Comparison of ENCODE assay signal across 28 cellular contexts in genomic region chr18:70188113-70188512, GRCh38. TPM values are rescaled to one million over a fixed set of nuclear protein-coding genes. Genes with fewer than 3 reads are reported as not detected.
DNase-seq lines count a peak whose midpoint lies in the region; ATAC-seq and TF ChIP-seq lines count a peak whose summit lies in the region.
"Had no signal": no experiment of that assay in that cellular context is flagged by ENCODE, and none has a peak within 500 bp of the region (broad histone marks: within the 10 kb centered on the region; RNA-seq: fewer than 3 reads in every experiment).

No MANE protein-coding gene starts in this region.

- POLR2A ChIA-PET in MCF 10A (lab: Yijun Ruan, JAX), result interaction anchor here (1.2 kb wide), 1 partner anchor 38 kb away, joined by 3 read pairs; no protein-coding TSS in a partner anchor

- no peaks in the 10 kb centered on the region for H3K27me3 Mint-ChIP-seq in MCF 10A (ENCODE audit: insufficient read depth, unreplicated experiment)
- H3K27me3 Mint-ChIP-seq: CD4-positive, alpha-beta memory T cell; IgD-negative memory B cell had no signal

- peaks cover 31% of the 10 kb centered on the region for H3K36me3 Mint-ChIP-seq in MCF 10A (ENCODE audit: insufficient read depth, unreplicated experiment)

- no peak overlapping the region for H3K27ac ChIP-seq in breast epithelium
- H3K27ac ChIP-seq: BLaER1 treated with 17β-estradiol and CSF1 and Interleukin-3, amounts not matched to agents 10 nM and 100 nM; PC-9; SK-N-MC had no signal

- H3K9me3 ChIP-seq in breast epithelium (no peaks in the 10 kb centered on the region), adipocyte (ENCODE audit: control insufficient read depth, low read length) (no peaks in the 10 kb centered on the region)
- H3K9me3 ChIP-seq: BLaER1 treated with 17β-estradiol and CSF1 and Interleukin-3, amounts not matched to agents 10 nM and 100 nM; Caco-2 had no signal

- H3K27me3 ChIP-seq in breast epithelium, result no peaks in the 10 kb centered on the region
- no peaks in the 10 kb centered on the region for H3K27me3 ChIP-seq in adipocyte (replicated peaks; ENCODE audit: control insufficient read depth, insufficient read depth, low read length)
- H3K27me3 ChIP-seq: BLaER1 treated with 17β-estradiol and CSF1 and Interleukin-3, amounts not matched to agents 10 nM and 100 nM had no signal

- no peak for TF ChIP-seq POLR2A in breast epithelium (IDR thresholded peaks at IDR 0.05)

- CTCF ChIA-PET in MCF 10A (lab: Yijun Ruan, JAX), result interaction anchor here (0.9 to 18.4 kb wide), 4 partner anchors 247 to 303 kb away, joined by 3 to 323 read pairs (median 6); no protein-coding TSS in a partner anchor

- TF ChIP-seq CTCF in MCF 10A (IDR thresholded peaks at IDR 0.05; ENCODE audit: unreplicated experiment), result no peak
- TF ChIP-seq CTCF in breast epithelium (IDR thresholded peaks at IDR 0.05), result no peak
- TF ChIP-seq CTCF in fibroblast of pulmonary artery (IDR thresholded peaks at IDR 0.05; ENCODE audit: low read length, missing control alignments), result no peak

- no peak overlapping the region for H3K4me3 ChIP-seq in breast epithelium
- H3K4me3 ChIP-seq in adipocyte (ENCODE audit: low read length), result no peak overlapping the region
- H3K4me3 ChIP-seq in fibroblast of pulmonary artery (replicated peaks; ENCODE audit: low read depth, low read length), result no peak overlapping the region
- H3K4me3 ChIP-seq: BLaER1 treated with 17β-estradiol and CSF1 and Interleukin-3, amounts not matched to agents 10 nM and 100 nM; GM12878; PC-9; SK-N-MC had no signal

- H3K27ac Mint-ChIP-seq in MCF 10A (ENCODE audit: low read depth, unreplicated experiment), result peak overlapping the region; percentile 19

- H3K36me3 ChIP-seq in breast epithelium (no peaks in the 10 kb centered on the region), adipocyte (ENCODE audit: control insufficient read depth, insufficient read depth, low read length, severe bottlenecking) (peaks cover 3% of the 10 kb centered on the region)

- no peaks in the 10 kb centered on the region for H3K4me1 Mint-ChIP-seq in MCF 10A (ENCODE audit: insufficient read depth, unreplicated experiment)

- no peaks in the 10 kb centered on the region for H3K9me3 Mint-ChIP-seq in MCF 10A (ENCODE audit: unreplicated experiment)
- H3K9me3 Mint-ChIP-seq: CD4-positive, alpha-beta memory T cell had no signal

- H3K4me1 ChIP-seq in breast epithelium (no peaks in the 10 kb centered on the region), adipocyte (ENCODE audit: control insufficient read depth, insufficient read depth, low read length) (peaks cover 15% of the 10 kb centered on the region)

- intact Hi-C loops in MCF 10A (cut with micrococcal nuclease), result no loop called here
- intact Hi-C loops in breast epithelium (cut with DNase I; ENCODE audit: low total_unique reads), result no loop called here

- no peak overlapping the region for H3K9ac ChIP-seq in adipocyte (ENCODE audit: low read length)
- H3K9ac ChIP-seq: BLaER1 treated with 17β-estradiol and CSF1 and Interleukin-3, amounts not matched to agents 10 nM and 100 nM had no signal

- no TSS peak for BruUV-seq in MCF 10A (replicated peaks; lab: Mats Ljungman, UMichigan)

- no peak overlapping the region for H3K4me3 Mint-ChIP-seq in MCF 10A (ENCODE audit: unreplicated experiment)
- H3K4me3 Mint-ChIP-seq: CD4-positive, alpha-beta memory T cell; IgD-negative memory B cell had no signal

- ATAC-seq in left lobe of liver (no peak), HG03565 (IDR thresholded peaks at IDR 0.05; ENCODE audit: unreplicated experiment) (no peak), HG02870 (IDR thresholded peaks at IDR 0.05; ENCODE audit: unreplicated experiment) (no peak)
- ATAC-seq: GM12878, HCT116 had no signal

- DNase-seq in MCF 10A (ENCODE audit: unreplicated experiment) (no peak), breast epithelium (ENCODE audit: low spot score in 2 of 2) (no peak), adipocyte (ENCODE audit: low read depth) (peak; percentile 72), fibroblast of pulmonary artery (ENCODE audit: low read depth) (peak; percentile 54), AML-193 (lab: John Stamatoyannopoulos, UW) (no peak), left lobe of liver (ENCODE audit: low spot score) (no peak)
- DNase-seq: 8988T; Caco-2; CD4-positive, alpha-beta memory T cell; DMS 273 treated with DMSO at 0.1 percent for 48 hours; DMS79 treated with DMSO at 0.1 percent for 48 hours; GOT3; NCI-H1048; NCI-H1436; NCI-H187 treated with DMSO at 0.1 percent for 48 hours; NCI-H510A treated with DMSO at 0.1 percent for 48 hours; NCI-H748 treated with DMSO at 0.1 percent for 48 hours; PC-9; RPMI8226; SHP77; SW 1271 had no signal

RNA-seq across cellular contexts. Expression of gene RTTN, which starts 17.4 kb away (rescaled TPM):
- total RNA-seq in MCF 10A (2022) (55.8 and 64.7 TPM in 2 replicates), breast epithelium (10 to 100 TPM; 14.7 to 35.0 (median 29.8) TPM), left lobe of liver (6.6 TPM)

Comparison
In these comparisons a context has a peak if more than half of its experiments do, and no peak if none do; other contexts are left out.
1. DNase-seq: peak in adipocyte (single experiment) and fibroblast of pulmonary artery (single experiment); none in MCF 10A (single experiment), breast epithelium (0 of 2), AML-193 (0 of 2) and left lobe of liver (single experiment).